ENCODE assay signal across 5 cellular contexts in genomic region chr14:81781798-81782197, GRCh38.
DNase-seq lines count a peak whose midpoint lies in the region; FAIRE-seq and TF ChIP-seq lines count a peak whose summit lies in the region.
"Not testable (repeated sequence)": the region's sequence is repeated elsewhere in the genome, so short reads cannot be mapped to it uniquely, and the experiment has no call there.

No MANE protein-coding gene starts in this region.

- H3K4me3 Mint-ChIP-seq in endodermal cell = peak overlapping the region; percentile 21
- H3K4me3 Mint-ChIP-seq in nephron progenitor cell = not testable (repeated sequence)

- H3K4me1 ChIP-seq in endodermal cell (ENCODE audit: control insufficient read depth, insufficient read depth, low read length) = not testable (repeated sequence)

- 72 to 84% methylated on average over 5 to 7 of the region's 7 CpGs for WGBS in endodermal cell (ENCODE audit: insufficient coverage in 1 of 2, insufficient read length in 1 of 2), 2 experiments

- H3K27ac ChIP-seq in endodermal cell (ENCODE audit: low read depth, low read length) = not testable (repeated sequence)

- peaks cover 58% of the 10 kb centered on the region for H3K9me3 ChIP-seq in endodermal cell (ENCODE audit: control insufficient read depth, low read length)

- not testable (repeated sequence) for H3K27me3 ChIP-seq in endodermal cell (ENCODE audit: control insufficient read depth, insufficient read depth, low read length, poor library complexity, severe bottlenecking)

- H3K4me3 ChIP-seq in endodermal cell (ENCODE audit: low read length) = peak overlapping the region; percentile 37

- not testable (repeated sequence) for H3K36me3 ChIP-seq in endodermal cell (ENCODE audit: control insufficient read depth, insufficient read depth, low read length)

- H3K27ac Mint-ChIP-seq in endodermal cell = peak overlapping the region; percentile 75
- peak overlapping the region; percentile 50 for H3K27ac Mint-ChIP-seq in nephron progenitor cell

- DNase-seq in GM12891 (ENCODE audit: insufficient read length, low spot score); endodermal cell; nephron progenitor cell: not testable (repeated sequence)
- peak; percentile 6 for DNase-seq in NCI-H748 (lab: John Stamatoyannopoulos, UW; ENCODE audit: unreplicated experiment)
- DNase-seq in iPS DF 4.7 (ENCODE audit: extremely low read depth, low spot score) = peak; percentile 9

- not testable (repeated sequence) for H3K4me1 Mint-ChIP-seq in endodermal cell, nephron progenitor cell

- H3K36me3 Mint-ChIP-seq in endodermal cell (ENCODE audit: low read depth) = not testable (repeated sequence)
- H3K36me3 Mint-ChIP-seq in nephron progenitor cell (ENCODE audit: low read depth) = peaks cover 10% of the 10 kb centered on the region

- TF ChIP-seq POLR2A in GM12891 (IDR thresholded peaks at IDR 0.05; ENCODE audit: low read depth, low read length) = not testable (repeated sequence)

- peaks cover 15% of the 10 kb centered on the region for H3K27me3 Mint-ChIP-seq in endodermal cell (ENCODE audit: insufficient read depth)
- not testable (repeated sequence) for H3K27me3 Mint-ChIP-seq in nephron progenitor cell (ENCODE audit: low read depth, poor library complexity)

- not testable (repeated sequence) for TF ChIP-seq CTCF in endodermal cell (conservative IDR thresholded peaks at IDR 0.05); nephron progenitor cell (IDR thresholded peaks at IDR 0.05)

- FAIRE-seq in GM12891 (lab: Jason Lieb, UNC) = peak; percentile 5

- peaks cover 43% of the 10 kb centered on the region for H3K9me3 Mint-ChIP-seq in endodermal cell
- peaks cover 26% of the 10 kb centered on the region for H3K9me3 Mint-ChIP-seq in nephron progenitor cell

- H3K9ac ChIP-seq in endodermal cell (ENCODE audit: extremely low read depth, low read length, poor library complexity, severe bottlenecking) = not testable (repeated sequence)
